In the genomic region with DNA sequence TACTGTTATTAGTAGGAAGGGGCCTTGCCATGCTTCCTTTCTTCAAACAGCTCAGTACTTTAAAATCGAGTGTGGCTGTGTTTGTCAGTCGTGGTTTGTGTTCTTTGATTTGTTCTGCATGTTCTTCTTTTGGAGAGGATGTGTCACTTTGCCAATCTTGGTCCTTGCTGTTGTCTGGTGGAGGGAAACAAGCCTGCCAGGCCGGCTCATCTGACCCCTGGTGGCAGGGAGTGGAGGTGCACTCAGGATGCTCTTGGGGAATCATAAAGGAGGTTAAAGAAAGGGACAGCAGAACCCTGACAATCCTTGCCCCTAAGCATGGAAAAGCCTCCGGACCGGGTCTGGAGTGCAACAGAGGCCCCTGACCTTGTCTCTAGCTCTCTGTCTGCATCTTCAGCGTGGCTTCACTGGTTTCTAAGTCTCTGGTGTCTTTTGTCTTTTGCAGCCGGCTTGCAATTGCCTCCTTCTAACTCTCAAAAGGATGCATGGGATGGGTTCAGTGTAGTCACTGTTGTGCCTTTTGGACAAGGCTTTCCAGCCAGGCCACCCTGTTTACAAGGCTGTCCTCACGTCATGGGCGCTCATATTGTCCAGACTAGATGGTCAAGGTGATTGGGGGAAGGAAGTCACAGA, we compare ENCODE assay signal across 8 cellular contexts.
A peak's percentile ranks its signal among the peaks of the same experiment; 100 is the strongest.
DNase-seq lines count a peak whose midpoint lies in the region; ATAC-seq, FAIRE-seq and TF ChIP-seq lines count a peak whose summit lies in the region.

No MANE protein-coding gene starts in this region.

- TF ChIP-seq RAD21 in HepG2 (CRISPR knock-in tag; IDR thresholded peaks at IDR 0.05), result peak; percentile 83

- no peaks in the 10 kb centered on the region for H3K27me3 ChIP-seq in HepG2 (ENCODE audit: control insufficient read depth in 1 of 2, insufficient read depth in 2 of 2, low read length in 2 of 2)

- BruUV-seq in HepG2 (replicated peaks; lab: Mats Ljungman, UMichigan), result no TSS peak

- no peak overlapping the region for H3K27ac ChIP-seq in HepG2 (ENCODE audit: extremely low read length, insufficient read depth, low read length)

- no peak overlapping the region for H3K4me2 ChIP-seq in HepG2 (ENCODE audit: low read depth, low read length)

- CTCF ChIA-PET in HepG2 (lab: Yijun Ruan, JAX; ENCODE audit: low intra/inter-chr PET ratio, low total read pairs), result interaction anchor here (1.1 to 3.1 kb wide), 3 partner anchors 101 to 202 kb away, joined by 3 to 38 read pairs (median 4); no protein-coding TSS in a partner anchor

- no peaks in the 10 kb centered on the region for H3K9me3 ChIP-seq in HepG2 (ENCODE audit: low read length)

- FAIRE-seq in HepG2 (lab: Jason Lieb, UNC), result peak; percentile 76

- H2AFZ ChIP-seq in HepG2 (ENCODE audit: low read length), result no peak overlapping the region

- peaks cover 21% of the 10 kb centered on the region for H3K4me1 ChIP-seq in HepG2 (ENCODE audit: insufficient read depth, low read length)

- H3K79me2 ChIP-seq in HepG2 (ENCODE audit: insufficient read depth, low read length), result no peaks in the 10 kb centered on the region

- peak; percentile 91 for ATAC-seq in HG02623 (IDR thresholded peaks at IDR 0.05; ENCODE audit: unreplicated experiment)
- ATAC-seq in activated CD4-positive, CD25-positive, alpha-beta regulatory T cell treated with anti-CD3 and anti-CD28 coated beads, Interleukin-2, amount 50 U/mL, for 24 hours, result peak; percentile 38 to 63
- ATAC-seq in HepG2, result peak; percentile 96

- DNase-seq in NCI-H82 (lab: John Stamatoyannopoulos, UW), result peak; percentile 71
- no peak for DNase-seq in NCI-H82 treated with DMSO at 0.1 percent for 48 hours (lab: John Stamatoyannopoulos, UW; ENCODE audit: unreplicated experiment)
- peak; percentile 22 for DNase-seq in NCI-H1694 (lab: John Stamatoyannopoulos, UW)
- peak; percentile 80 for DNase-seq in cerebellar cortex (ENCODE audit: low spot score)
- DNase-seq in HepG2 (ENCODE audit: low spot score), result peak; percentile 65
- DNase-seq in stimulated activated CD4-positive, alpha-beta T cell treated with anti-CD3 and anti-CD28 coated beads, TNF-alpha, amount 100 ng/mL, for 4 hours (ENCODE audit: low read depth in 3 of 3), result peak; percentile 28 to 41 (median 33)

- 30% methylated on average over 9 of the region's 9 CpGs for WGBS in HepG2 (ENCODE audit: low lambda C conversion rate)

- H4K20me1 ChIP-seq in HepG2 (ENCODE audit: insufficient read depth, low read length), result no peaks in the 10 kb centered on the region

- TF ChIP-seq POLR2A in HepG2 (IDR thresholded peaks at IDR 0.05; ENCODE audit: insufficient read depth in 1 of 2, low read depth in 2 of 2, low read length in 2 of 2), result no peak

- intact Hi-C loops in HepG2 (cut with micrococcal nuclease; ENCODE audit: unreplicated experiment), result loop anchor here (1.0 kb wide), 2 partner anchors 100 to 112 kb away; no protein-coding TSS in a partner anchor

- H3K4me3 ChIP-seq in HepG2 (replicated peaks in 1 of 3; ENCODE audit: insufficient read depth in 1 of 3, low read depth in 2 of 3, low read length in 3 of 3), result no peak overlapping the region

- POLR2A ChIA-PET in HepG2 (lab: Yijun Ruan, JAX), result no interaction called here

- peak; percentile 93 for TF ChIP-seq CTCF in HepG2 (CRISPR knock-in tag; IDR thresholded peaks at IDR 0.05)

- TF ChIP-seq EP300 in HepG2 (IDR thresholded peaks at IDR 0.05; ENCODE audit: low read depth in 2 of 2, low read length in 2 of 2), result no peak
- no peak for TF ChIP-seq EP300 in HepG2 (CRISPR knock-in tag; IDR thresholded peaks at IDR 0.05; ENCODE audit: borderline replicate concordance)

- in situ Hi-C loops in HepG2 (cut with HindIII; ENCODE audit: extremely low pct_ligation_motif_present, low pct_unique_long_range_greater_than_20kb), result loop anchor here (10.0 to 25.0 kb wide), 3 partner anchors 530 to 1377 kb away; a partner anchor contains a TSS

- H3K36me3 ChIP-seq in HepG2 (replicated peaks in 1 of 2; ENCODE audit: control insufficient read depth in 1 of 2, insufficient read depth in 2 of 2, low read length in 2 of 2), result no peaks in the 10 kb centered on the region

- H3K9ac ChIP-seq in HepG2 (ENCODE audit: insufficient read depth, low read depth, low read length), result no peak overlapping the region

TF ChIP-seq in HepG2, 621 proteins besides CTCF, POLR2A, EP300 and RAD21 (continues in another document):
- TF ChIP-seq PLRG1 (conservative IDR thresholded peaks at IDR 0.05) (no peak), HDAC6 (IDR thresholded peaks at IDR 0.05; ENCODE audit: low read depth, low read length) (no peak), SRF (IDR thresholded peaks at IDR 0.05; ENCODE audit: low read depth, low read length) (no peak), NCOR1 (IDR thresholded peaks at IDR 0.05; ENCODE audit: borderline replicate concordance, low read length) (no peak), ZNF12 (CRISPR knock-in tag; IDR thresholded peaks at IDR 0.05) (peak; percentile 68; the same call in 1 of the 2 replicates), SIN3B (IDR thresholded peaks at IDR 0.05; ENCODE audit: low read length) (no peak), ZNF530 (CRISPR knock-in tag; IDR thresholded peaks at IDR 0.05; ENCODE audit: low read depth) (no peak), FOXA1 (IDR thresholded peaks at IDR 0.05) (no peak), FOXA1 (CRISPR knock-in tag; IDR thresholded peaks at IDR 0.05) (peak; percentile 14; the same call in 1 of the 2 replicates), CEBPG (CRISPR knock-in tag; IDR thresholded peaks at IDR 0.05) (0 out of 2 replicates have a peak, but pooled peaks have one; percentile 16), SAP130 (CRISPR knock-in tag; IDR thresholded peaks at IDR 0.05; ENCODE audit: low read depth) (0 out of 2 replicates have a peak, but pooled peaks have one; percentile 25), ELF3 (CRISPR knock-in tag; IDR thresholded peaks at IDR 0.05) (0 out of 2 replicates have a peak, but pooled peaks have one; percentile 26), ZNF547 (CRISPR knock-in tag; IDR thresholded peaks at IDR 0.05) (no peak), MAZ (IDR thresholded peaks at IDR 0.05; ENCODE audit: borderline replicate concordance, low read depth, low read length) (no peak), MAZ (CRISPR knock-in tag; IDR thresholded peaks at IDR 0.05; ENCODE audit: low read depth) (no peak), KLF16 (CRISPR knock-in tag; IDR thresholded peaks at IDR 0.05) (no peak), GTF3A (CRISPR knock-in tag; conservative IDR thresholded peaks at IDR 0.05) (no peak)
- TF ChIP-seq, protein P1, sequence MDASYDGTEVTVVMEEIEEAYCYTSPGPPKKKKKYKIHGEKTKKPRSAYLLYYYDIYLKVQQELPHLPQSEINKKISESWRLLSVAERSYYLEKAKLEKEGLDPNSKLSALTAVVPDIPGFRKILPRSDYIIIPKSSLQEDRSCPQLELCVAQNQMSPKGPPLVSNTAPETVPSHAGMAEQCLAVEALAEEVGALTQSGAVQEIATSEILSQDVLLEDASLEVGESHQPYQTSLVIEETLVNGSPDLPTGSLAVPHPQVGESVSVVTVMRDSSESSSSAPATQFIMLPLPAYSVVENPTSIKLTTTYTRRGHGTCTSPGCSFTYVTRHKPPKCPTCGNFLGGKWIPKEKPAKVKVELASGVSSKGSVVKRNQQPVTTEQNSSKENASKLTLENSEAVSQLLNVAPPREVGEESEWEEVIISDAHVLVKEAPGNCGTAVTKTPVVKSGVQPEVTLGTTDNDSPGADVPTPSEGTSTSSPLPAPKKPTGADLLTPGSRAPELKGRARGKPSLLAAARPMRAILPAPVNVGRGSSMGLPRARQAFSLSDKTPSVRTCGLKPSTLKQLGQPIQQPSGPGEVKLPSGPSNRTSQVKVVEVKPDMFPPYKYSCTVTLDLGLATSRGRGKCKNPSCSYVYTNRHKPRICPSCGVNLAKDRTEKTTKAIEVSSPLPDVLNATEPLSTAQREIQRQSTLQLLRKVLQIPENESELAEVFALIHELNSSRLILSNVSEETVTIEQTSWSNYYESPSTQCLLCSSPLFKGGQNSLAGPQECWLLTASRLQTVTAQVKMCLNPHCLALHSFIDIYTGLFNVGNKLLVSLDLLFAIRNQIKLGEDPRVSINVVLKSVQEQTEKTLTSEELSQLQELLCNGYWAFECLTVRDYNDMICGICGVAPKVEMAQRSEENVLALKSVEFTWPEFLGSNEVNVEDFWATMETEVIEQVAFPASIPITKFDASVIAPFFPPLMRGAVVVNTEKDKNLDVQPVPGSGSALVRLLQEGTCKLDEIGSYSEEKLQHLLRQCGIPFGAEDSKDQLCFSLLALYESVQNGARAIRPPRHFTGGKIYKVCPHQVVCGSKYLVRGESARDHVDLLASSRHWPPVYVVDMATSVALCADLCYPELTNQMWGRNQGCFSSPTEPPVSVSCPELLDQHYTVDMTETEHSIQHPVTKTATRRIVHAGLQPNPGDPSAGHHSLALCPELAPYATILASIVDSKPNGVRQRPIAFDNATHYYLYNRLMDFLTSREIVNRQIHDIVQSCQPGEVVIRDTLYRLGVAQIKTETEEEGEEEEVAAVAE (CRISPR knock-in tag; IDR thresholded peaks at IDR 0.05; ENCODE audit: borderline replicate concordance), result 0 out of 2 replicates have a peak, but pooled peaks have one; percentile 37
- TF ChIP-seq, protein P2, sequence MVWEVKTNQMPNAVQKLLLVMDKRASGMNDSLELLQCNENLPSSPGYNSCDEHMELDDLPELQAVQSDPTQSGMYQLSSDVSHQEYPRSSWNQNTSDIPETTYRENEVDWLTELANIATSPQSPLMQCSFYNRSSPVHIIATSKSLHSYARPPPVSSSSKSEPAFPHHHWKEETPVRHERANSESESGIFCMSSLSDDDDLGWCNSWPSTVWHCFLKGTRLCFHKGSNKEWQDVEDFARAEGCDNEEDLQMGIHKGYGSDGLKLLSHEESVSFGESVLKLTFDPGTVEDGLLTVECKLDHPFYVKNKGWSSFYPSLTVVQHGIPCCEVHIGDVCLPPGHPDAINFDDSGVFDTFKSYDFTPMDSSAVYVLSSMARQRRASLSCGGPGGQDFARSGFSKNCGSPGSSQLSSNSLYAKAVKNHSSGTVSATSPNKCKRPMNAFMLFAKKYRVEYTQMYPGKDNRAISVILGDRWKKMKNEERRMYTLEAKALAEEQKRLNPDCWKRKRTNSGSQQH (CRISPR knock-in tag; IDR thresholded peaks at IDR 0.05; ENCODE audit: low read depth), result 0 out of 2 replicates have a peak, but pooled peaks have one; percentile 50
